In genomic region chr2:132267811-132268532, GRCh38 we compare ENCODE assay signal across 8 cellular contexts.
DNase-seq lines count a peak whose midpoint lies in the region; ATAC-seq, FAIRE-seq and TF ChIP-seq lines count a peak whose summit lies in the region.
"Not testable (repeated sequence)": the region's sequence is repeated elsewhere in the genome, so short reads cannot be mapped to it uniquely, and the experiment has no call there.

No MANE protein-coding gene starts in this region.

- H3K27me3 ChIP-seq in CD4-positive, CD25-positive, alpha-beta regulatory T cell (ENCODE audit: control insufficient read depth, insufficient read depth, low read length); fibroblast of lung (ENCODE audit: control insufficient read depth, insufficient read depth, low read length); keratinocyte (ENCODE audit: control insufficient read depth, extremely low read depth, insufficient read depth, low read length); parathyroid adenoma (ENCODE audit: control insufficient read depth, insufficient read depth, low read length): not testable (repeated sequence)
- peaks cover 0 to 12% (median 0%) of the 10 kb centered on the region in 5 donors for H3K27me3 ChIP-seq in subcutaneous abdominal adipose tissue (ENCODE audit: control insufficient read depth in 5 of 5, insufficient read depth in 4 of 5, low read length in 5 of 5)

- peak overlapping the region in 1 of 3 donors; percentile 62 for H3K27ac Mint-ChIP-seq in CD4-positive, CD25-positive, alpha-beta regulatory T cell
- peak overlapping the region; percentile 53 for H3K27ac Mint-ChIP-seq in T-helper 1 cell treated with Interleukin-12 subunit alpha and Interleukin-12 subunit beta and Interleukin-4 antibody, amounts not matched to agents 30 μg/mL and 1 μg/mL, for 36 hours

- FAIRE-seq in keratinocyte (lab: Jason Lieb, UNC): not testable (repeated sequence)

- not testable (repeated sequence) for TF ChIP-seq CTCF in astrocyte of the spinal cord (IDR thresholded peaks at IDR 0.05; ENCODE audit: low read depth, low read length); fibroblast of lung (conservative IDR thresholded peaks at IDR 0.05 in 1 of 2, IDR thresholded peaks at IDR 0.05 in 1 of 2; ENCODE audit: low read depth in 1 of 2, low read length in 2 of 2); keratinocyte (optimal IDR thresholded peaks at IDR 0.05 in 1 of 3, IDR thresholded peaks at IDR 0.05 in 1 of 3, conservative IDR thresholded peaks at IDR 0.05 in 1 of 3; ENCODE audit: extremely low read depth in 1 of 3, insufficient read depth in 2 of 3, low read length in 3 of 3); parathyroid adenoma (IDR thresholded peaks at IDR 0.05)

- not testable (repeated sequence) for H3K9me3 Mint-ChIP-seq in CD4-positive, CD25-positive, alpha-beta regulatory T cell; T-helper 1 cell treated with Interleukin-12 subunit alpha and Interleukin-12 subunit beta and Interleukin-4 antibody, amounts not matched to agents 30 μg/mL and 1 μg/mL, for 36 hours

- H3K79me2 ChIP-seq in fibroblast of lung (ENCODE audit: control insufficient read depth, insufficient read depth, low read length); keratinocyte (ENCODE audit: control insufficient read depth, insufficient read depth, low read length); parathyroid adenoma: not testable (repeated sequence)

- not testable (repeated sequence) for H3K27me3 Mint-ChIP-seq in CD4-positive, CD25-positive, alpha-beta regulatory T cell; T-helper 1 cell treated with Interleukin-12 subunit alpha and Interleukin-12 subunit beta and Interleukin-4 antibody, amounts not matched to agents 30 μg/mL and 1 μg/mL, for 36 hours (ENCODE audit: low read depth)

- H3K9me1 ChIP-seq in keratinocyte (ENCODE audit: control insufficient read depth, extremely low read depth, insufficient read depth, low read length): not testable (repeated sequence)

- H2AFZ ChIP-seq in fibroblast of lung (ENCODE audit: low read length) (peak overlapping the region; percentile 77), keratinocyte (ENCODE audit: control insufficient read depth, low read length) (peak overlapping the region; percentile 98), parathyroid adenoma (peak overlapping the region; percentile 31)

- not testable (repeated sequence) for H3K4me3 Mint-ChIP-seq in CD4-positive, CD25-positive, alpha-beta regulatory T cell
- peak overlapping the region; percentile 69 for H3K4me3 Mint-ChIP-seq in T-helper 1 cell treated with Interleukin-12 subunit alpha and Interleukin-12 subunit beta and Interleukin-4 antibody, amounts not matched to agents 30 μg/mL and 1 μg/mL, for 36 hours

- not testable (repeated sequence) for H3K36me3 ChIP-seq in CD4-positive, CD25-positive, alpha-beta regulatory T cell (ENCODE audit: control insufficient read depth, insufficient read depth, low read length); fibroblast of lung (ENCODE audit: control insufficient read depth, insufficient read depth, low read length); keratinocyte (ENCODE audit: control insufficient read depth in 2 of 2, extremely low read depth in 1 of 2, insufficient read depth in 2 of 2, low read length in 2 of 2); parathyroid adenoma (ENCODE audit: control insufficient read depth, insufficient read depth, low read length); subcutaneous abdominal adipose tissue (ENCODE audit: control insufficient read depth in 5 of 5, insufficient read depth in 5 of 5, low read length in 5 of 5)

- in situ Hi-C loops in astrocyte of the spinal cord (cut with HindIII; ENCODE audit: low sequenced_read_pairs): not testable (repeated sequence)

- peak overlapping the region; percentile 43 for H3K27ac ChIP-seq in CD4-positive, CD25-positive, alpha-beta regulatory T cell (ENCODE audit: insufficient read depth, low read length, poor library complexity, severe bottlenecking)
- H3K27ac ChIP-seq in fibroblast of lung (ENCODE audit: insufficient read depth, low read length); parathyroid adenoma; subcutaneous abdominal adipose tissue (ENCODE audit: low read depth, low read length): not testable (repeated sequence)
- peak overlapping the region; percentile 2 for H3K27ac ChIP-seq in keratinocyte (ENCODE audit: control insufficient read depth, insufficient read depth, low read length)

- not testable (repeated sequence) for H3K4me1 ChIP-seq in CD4-positive, CD25-positive, alpha-beta regulatory T cell (ENCODE audit: control insufficient read depth, insufficient read depth, low read length, poor library complexity, severe bottlenecking); fibroblast of lung (ENCODE audit: control insufficient read depth, extremely low read depth, insufficient read depth, low read length); keratinocyte (ENCODE audit: control insufficient read depth, extremely low read depth, insufficient read depth, low read length); parathyroid adenoma
- H3K4me1 ChIP-seq in subcutaneous abdominal adipose tissue (ENCODE audit: control insufficient read depth in 5 of 5, insufficient read depth in 5 of 5, low read length in 5 of 5): peaks cover 0 to 12% (median 7%) of the 10 kb centered on the region in 5 donors

- not testable (repeated sequence) for H3K9me3 ChIP-seq in CD4-positive, CD25-positive, alpha-beta regulatory T cell (ENCODE audit: control insufficient read depth in 2 of 2, low read length in 2 of 2); fibroblast of lung (ENCODE audit: control insufficient read depth, insufficient read depth, low read depth, low read length); keratinocyte (ENCODE audit: control insufficient read depth, low read depth, low read length); parathyroid adenoma (ENCODE audit: control insufficient read depth, low read length); subcutaneous abdominal adipose tissue (ENCODE audit: control insufficient read depth in 5 of 5, low read length in 5 of 5)

- not testable (repeated sequence) for H3K4me1 Mint-ChIP-seq in CD4-positive, CD25-positive, alpha-beta regulatory T cell; T-helper 1 cell treated with Interleukin-12 subunit alpha and Interleukin-12 subunit beta and Interleukin-4 antibody, amounts not matched to agents 30 μg/mL and 1 μg/mL, for 36 hours (ENCODE audit: low read depth)

- peak overlapping the region; percentile 77 for H3K4me3 ChIP-seq in CD4-positive, CD25-positive, alpha-beta regulatory T cell (ENCODE audit: low read depth, low read length)
- H3K4me3 ChIP-seq in astrocyte of the spinal cord (ENCODE audit: low read depth, low read length) (peak overlapping the region; percentile 28), fibroblast of lung (replicated peaks in 1 of 4; ENCODE audit: control extremely low read depth in 1 of 4, insufficient read depth in 1 of 4, low read depth in 3 of 4, low read length in 4 of 4) (peak overlapping the region in 3 of 4 experiments; percentile 7 to 40 (median 39)), keratinocyte (ENCODE audit: control insufficient read depth in 2 of 3, extremely low read depth in 1 of 3, insufficient read depth in 2 of 3, low read depth in 1 of 3, low read length in 3 of 3) (peak overlapping the region in 2 of 3 experiments; percentile 8 to 63), subcutaneous abdominal adipose tissue (ENCODE audit: low read depth in 1 of 5, low read length in 5 of 5) (peak overlapping the region; percentile 22 to 47 (median 35))
- H3K4me3 ChIP-seq in parathyroid adenoma (ENCODE audit: low read depth, low read length): not testable (repeated sequence)

- peak overlapping the region; percentile 68 for H3K4me2 ChIP-seq in fibroblast of lung (ENCODE audit: extremely low read depth, insufficient read depth, low read length)
- H3K4me2 ChIP-seq in keratinocyte (ENCODE audit: control insufficient read depth, extremely low read depth, insufficient read depth, low read depth, low read length): peak overlapping the region; percentile 85
- H3K4me2 ChIP-seq in parathyroid adenoma (ENCODE audit: low read length): peak overlapping the region; percentile 53

- not testable (repeated sequence) for H4K20me1 ChIP-seq in fibroblast of lung (ENCODE audit: control insufficient read depth, extremely low read depth, insufficient read depth, low read length); keratinocyte (ENCODE audit: control insufficient read depth, extremely low read depth, insufficient read depth, low read length)

- dilution Hi-C loops in keratinocyte (cut with MboI; ENCODE audit: extremely low pct_ligation_motif_present, low sequenced_read_pairs): not testable (repeated sequence)

- not testable (repeated sequence) for H3K9ac ChIP-seq in fibroblast of lung (ENCODE audit: insufficient read depth, low read length); parathyroid adenoma
- H3K9ac ChIP-seq in keratinocyte (ENCODE audit: control insufficient read depth, extremely low read depth, insufficient read depth, low read length) (peak overlapping the region; percentile 54), subcutaneous abdominal adipose tissue (ENCODE audit: low read length in 5 of 5) (peak overlapping the region in 1 of 5 donors; percentile 56)

- H3K36me3 Mint-ChIP-seq in CD4-positive, CD25-positive, alpha-beta regulatory T cell; T-helper 1 cell treated with Interleukin-12 subunit alpha and Interleukin-12 subunit beta and Interleukin-4 antibody, amounts not matched to agents 30 μg/mL and 1 μg/mL, for 36 hours (ENCODE audit: low read depth): not testable (repeated sequence)

- not testable (repeated sequence) for ATAC-seq in CD4-positive, CD25-positive, alpha-beta regulatory T cell (ENCODE audit: low read depth in 2 of 2)
- peak; percentile 39 for ATAC-seq in HG03280 (IDR thresholded peaks at IDR 0.05; ENCODE audit: unreplicated experiment)

- DNase-seq in CD4-positive, CD25-positive, alpha-beta regulatory T cell: peak in 2 of 3 donors; percentile 1 to 44
- DNase-seq in astrocyte of the spinal cord (ENCODE audit: low read depth, low spot score); keratinocyte (ENCODE audit: low read depth, low spot score): not testable (repeated sequence)
- DNase-seq in fibroblast of lung (ENCODE audit: low read depth in 2 of 2): peak; percentile 53 to 72

Comparison
In these comparisons a context has a peak if more than half of its experiments do, and no peak if none do; other contexts are left out.
1. H2AFZ ChIP-seq: peak in every context shown above with its lines; median percentile 98 in keratinocyte; 77 in fibroblast of lung; 31 in parathyroid adenoma.